Comparison of ENCODE assay signal across 24 cellular contexts in the genomic region with DNA sequence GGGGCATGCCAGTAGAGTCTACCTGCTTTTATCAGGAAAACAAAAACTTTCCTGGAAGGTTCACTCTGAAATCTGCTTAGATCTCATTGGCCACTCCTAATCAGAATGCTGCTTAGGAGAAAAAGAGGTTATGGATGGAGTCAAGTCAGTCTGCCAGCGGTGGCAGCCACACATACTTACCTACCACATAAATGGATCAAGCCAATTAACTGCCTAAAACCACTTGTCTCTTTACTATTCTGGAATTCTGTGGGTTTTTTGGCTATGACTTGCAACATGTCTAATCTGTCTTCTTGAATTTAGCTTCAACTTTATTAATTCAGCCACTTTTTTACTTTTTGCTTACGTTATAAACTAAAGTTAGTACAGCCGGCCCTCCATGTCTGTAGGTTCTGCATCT.
DNase-seq lines count a peak whose midpoint lies in the region; ATAC-seq and TF ChIP-seq lines count a peak whose summit lies in the region.
"Had no signal": no experiment of that assay in that cellular context is flagged by ENCODE, and none has a peak within 500 bp of the region (broad histone marks: within the 10 kb centered on the region; RNA-seq: fewer than 3 reads in every experiment).

No MANE protein-coding gene starts in this region.

- CTCF ChIA-PET in HEK293 (lab: Yijun Ruan, JAX) = no interaction called here

- no peak overlapping the region for H3K27ac Mint-ChIP-seq in CD14-positive monocyte
- H3K27ac Mint-ChIP-seq: B cell; CD4-positive, alpha-beta memory T cell; CD4-positive, CD25-positive, alpha-beta regulatory T cell; CD8-positive, alpha-beta memory T cell had no signal

- peaks cover 0 to 1% (median 0%) of the 10 kb centered on the region in 3 donors for H3K27me3 Mint-ChIP-seq in CD14-positive monocyte (ENCODE audit: low read depth in 3 of 3)

- H3K4me3 ChIP-seq in AG10803 (ENCODE audit: low read length) = no peak overlapping the region
- H3K4me3 ChIP-seq in HEK293 (ENCODE audit: low read depth, low read length) = no peak overlapping the region
- H3K4me3 ChIP-seq: BLaER1 treated with 17β-estradiol and CSF1 and Interleukin-3, amounts not matched to agents 10 nM and 100 nM; GM12878 had no signal

- TF ChIP-seq CTCF in AG10803 (conservative IDR thresholded peaks at IDR 0.05; ENCODE audit: low read length) (no peak), HEK293 (tag by site-specific recombination; IDR thresholded peaks at IDR 0.05) (no peak), CD14-positive monocyte (IDR thresholded peaks at IDR 0.05) (no peak), omental fat pad (IDR thresholded peaks at IDR 0.05) (no peak)

- POLR2A ChIA-PET in HEK293 (lab: Yijun Ruan, JAX) = no interaction called here

- DNase-seq in AG10803 (ENCODE audit: low read depth) = peak; percentile 5
- peak; percentile 42 for DNase-seq in astrocyte of the hippocampus (ENCODE audit: low read depth, low spot score)
- DNase-seq in CD14-positive monocyte (ENCODE audit: low spot score) = no peak
- DNase-seq in omental fat pad (ENCODE audit: low spot score) = no peak
- DNase-seq: 8988T; ACHN; AML-193; CD4-positive, alpha-beta memory T cell; CD4-positive, CD25-positive, alpha-beta regulatory T cell; CD8-positive, alpha-beta memory T cell; COR-L47; DMS 273 treated with DMSO at 0.1 percent for 48 hours; DMS153; DMS53; DMS79; DND-41; EL; GDM1 had no signal

- H3K4me1 Mint-ChIP-seq in CD14-positive monocyte = no peaks in the 10 kb centered on the region
- H3K4me1 Mint-ChIP-seq: B cell; CD4-positive, alpha-beta memory T cell; CD4-positive, CD25-positive, alpha-beta regulatory T cell; CD8-positive, alpha-beta memory T cell had no signal

- no peaks in the 10 kb centered on the region for H3K4me1 ChIP-seq in HEK293 (ENCODE audit: control insufficient read depth, insufficient read depth, low read length)
- H3K4me1 ChIP-seq: BLaER1 treated with 17β-estradiol and CSF1 and Interleukin-3, amounts not matched to agents 10 nM and 100 nM had no signal

- H3K36me3 ChIP-seq in HEK293 (ENCODE audit: control insufficient read depth in 2 of 2, insufficient read depth in 1 of 2, low read length in 2 of 2) = no peaks in the 10 kb centered on the region
- H3K36me3 ChIP-seq: BLaER1 treated with 17β-estradiol and CSF1 and Interleukin-3, amounts not matched to agents 10 nM and 100 nM had no signal

- ATAC-seq in omental fat pad (ENCODE audit: low FRiP score) (no peak), HG03571 (IDR thresholded peaks at IDR 0.05; ENCODE audit: unreplicated experiment) (no peak)
- ATAC-seq: GM12878 had no signal

- H3K4me3 Mint-ChIP-seq in CD14-positive monocyte = no peak overlapping the region
- H3K4me3 Mint-ChIP-seq: B cell; CD4-positive, alpha-beta memory T cell; CD4-positive, CD25-positive, alpha-beta regulatory T cell; CD8-positive, alpha-beta memory T cell had no signal

- H3K9me3 Mint-ChIP-seq in CD14-positive monocyte = peaks cover 0 to 4% (median 0%) of the 10 kb centered on the region in 7 donors

- intact Hi-C loops in CD14-positive monocyte (cut with micrococcal nuclease) = no loop called here

- H3K27ac ChIP-seq in HEK293 (ENCODE audit: extremely low read depth, low read depth, low read length) = no peak overlapping the region
- H3K27ac ChIP-seq: BLaER1 treated with 17β-estradiol and CSF1 and Interleukin-3, amounts not matched to agents 10 nM and 100 nM; C4-2B had no signal

- no peaks in the 10 kb centered on the region for H3K9me3 ChIP-seq in HEK293 (ENCODE audit: control insufficient read depth, insufficient read depth, low read depth, low read length)

- no peaks in the 10 kb centered on the region for H3K36me3 Mint-ChIP-seq in CD14-positive monocyte
- H3K36me3 Mint-ChIP-seq: CD4-positive, alpha-beta memory T cell; CD4-positive, CD25-positive, alpha-beta regulatory T cell; CD8-positive, alpha-beta memory T cell had no signal

TF ChIP-seq in HEK293, 187 proteins besides CTCF, POLR2A, EP300 and RAD21:
- TF ChIP-seq, protein P1, sequence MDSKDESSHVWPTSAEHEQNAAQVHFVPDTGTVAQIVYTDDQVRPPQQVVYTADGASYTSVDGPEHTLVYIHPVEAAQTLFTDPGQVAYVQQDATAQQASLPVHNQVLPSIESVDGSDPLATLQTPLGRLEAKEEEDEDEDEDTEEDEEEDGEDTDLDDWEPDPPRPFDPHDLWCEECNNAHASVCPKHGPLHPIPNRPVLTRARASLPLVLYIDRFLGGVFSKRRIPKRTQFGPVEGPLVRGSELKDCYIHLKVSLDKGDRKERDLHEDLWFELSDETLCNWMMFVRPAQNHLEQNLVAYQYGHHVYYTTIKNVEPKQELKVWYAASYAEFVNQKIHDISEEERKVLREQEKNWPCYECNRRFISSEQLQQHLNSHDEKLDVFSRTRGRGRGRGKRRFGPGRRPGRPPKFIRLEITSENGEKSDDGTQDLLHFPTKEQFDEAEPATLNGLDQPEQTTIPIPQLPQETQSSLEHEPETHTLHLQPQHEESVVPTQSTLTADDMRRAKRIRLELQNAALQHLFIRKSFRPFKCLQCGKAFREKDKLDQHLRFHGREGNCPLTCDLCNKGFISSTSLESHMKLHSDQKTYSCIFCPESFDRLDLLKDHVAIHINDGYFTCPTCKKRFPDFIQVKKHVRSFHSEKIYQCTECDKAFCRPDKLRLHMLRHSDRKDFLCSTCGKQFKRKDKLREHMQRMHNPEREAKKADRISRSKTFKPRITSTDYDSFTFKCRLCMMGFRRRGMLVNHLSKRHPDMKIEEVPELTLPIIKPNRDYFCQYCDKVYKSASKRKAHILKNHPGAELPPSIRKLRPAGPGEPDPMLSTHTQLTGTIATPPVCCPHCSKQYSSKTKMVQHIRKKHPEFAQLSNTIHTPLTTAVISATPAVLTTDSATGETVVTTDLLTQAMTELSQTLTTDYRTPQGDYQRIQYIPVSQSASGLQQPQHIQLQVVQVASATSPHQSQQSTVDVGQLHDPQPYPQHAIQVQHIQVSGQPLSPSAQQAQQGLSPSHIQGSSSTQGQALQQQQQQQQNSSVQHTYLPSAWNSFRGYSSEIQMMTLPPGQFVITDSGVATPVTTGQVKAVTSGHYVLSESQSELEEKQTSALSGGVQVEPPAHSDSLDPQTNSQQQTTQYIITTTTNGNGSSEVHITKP (tag by site-specific recombination; IDR thresholded peaks at IDR 0.05) = peak; percentile 45; the same call in 1 of the 2 replicates
- TF ChIP-seq ZNF114 (tag by site-specific recombination; IDR thresholded peaks at IDR 0.05) (no peak), ZNF391 (tag by site-specific recombination; IDR thresholded peaks at IDR 0.05; ENCODE audit: borderline replicate concordance, low read depth) (no peak), ZNF426 (tag by site-specific recombination; IDR thresholded peaks at IDR 0.05) (no peak)
TF ChIP-seq in HEK293: peak in this region for 1.

Comparison
In these comparisons a context has a peak if more than half of its experiments do, and no peak if none do; other contexts are left out.
1. DNase-seq: peak in AG10803 (single experiment) and astrocyte of the hippocampus (single experiment); none in CD14-positive monocyte (single experiment) and omental fat pad (single experiment).